ENCODE assay signal across 36 cellular contexts in genomic region chr9:129227843-129228189, GRCh38.
"Had no signal": no experiment of that assay in that cellular context is flagged by ENCODE, and none has a peak within 500 bp of the region (broad histone marks: within the 10 kb centered on the region; RNA-seq: fewer than 3 reads in every experiment).

No MANE protein-coding gene starts in this region.

- H3K27ac ChIP-seq: ascending aorta, cardiac muscle cell, esophagus muscularis mucosa, foreskin keratinocyte, gastrocnemius medialis, heart left ventricle, VCaP had no signal

- H3K4me1 ChIP-seq: ascending aorta, breast epithelium, gastrocnemius medialis had no signal

- H3K4me3 Mint-ChIP-seq: activated CD4-positive, alpha-beta memory T cell treated with anti-CD3 and anti-CD28 coated beads, Interleukin-2, amount 10 ng/mL, durations not matched to agents 7 days and 5 days; activated CD4-positive, alpha-beta T cell treated with anti-CD3 and anti-CD28 coated beads, Interleukin-2, amount 10 ng/mL, durations not matched to agents 7 days and 5 days; activated naive CD4-positive, alpha-beta T cell treated with anti-CD3 and anti-CD28 coated beads, Interleukin-2, amount 10 ng/mL, durations not matched to agents 7 days and 5 days; activated naive CD8-positive, alpha-beta T cell treated with anti-CD3 and anti-CD28 coated beads, Interleukin-2, amount 10 ng/mL, durations not matched to agents 7 days and 5 days; activated T-cell treated with anti-CD3 and anti-CD28 coated beads, Interleukin-2, amount 50 U/mL, for 24 hours; activated T-cell treated with anti-CD3 and anti-CD28 coated beads, Interleukin-2, amount 50 U/mL, for 72 hours; brain; effector memory CD8-positive, alpha-beta T cell; T-helper 17 cell; T-helper 2 cell treated with Interferon-gamma antibody and Interleukin-4, amounts not matched to agents 5 μg/mL and 100 μg/mL, for 36 hours; WTC11 had no signal

- H3K4me3 ChIP-seq: ascending aorta, breast epithelium, cardiac muscle cell, esophagus muscularis mucosa, gastrocnemius medialis, heart left ventricle had no signal

- H3K27ac Mint-ChIP-seq: activated CD4-positive, alpha-beta memory T cell treated with anti-CD3 and anti-CD28 coated beads, Interleukin-2, amount 10 ng/mL, durations not matched to agents 7 days and 5 days; activated CD4-positive, alpha-beta T cell treated with anti-CD3 and anti-CD28 coated beads, Interleukin-2, amount 10 ng/mL, durations not matched to agents 7 days and 5 days; activated naive CD4-positive, alpha-beta T cell treated with anti-CD3 and anti-CD28 coated beads, Interleukin-2, amount 10 ng/mL, durations not matched to agents 7 days and 5 days; activated naive CD4-positive, alpha-beta T cell treated with anti-CD3 and anti-CD28 coated beads, Interleukin-2, amount 50 U/mL, for 72 hours; activated naive CD8-positive, alpha-beta T cell treated with anti-CD3 and anti-CD28 coated beads, Interleukin-2, amount 10 ng/mL, durations not matched to agents 7 days and 5 days; activated T-cell treated with anti-CD3 and anti-CD28 coated beads, Interleukin-2, amount 50 U/mL, for 24 hours; activated T-cell treated with anti-CD3 and anti-CD28 coated beads, Interleukin-2, amount 50 U/mL, for 72 hours; effector memory CD8-positive, alpha-beta T cell; T-helper 17 cell; T-helper 2 cell treated with Interferon-gamma antibody and Interleukin-4, amounts not matched to agents 5 μg/mL and 100 μg/mL, for 36 hours; WTC11 had no signal

- H3K27me3 Mint-ChIP-seq: activated CD4-positive, alpha-beta memory T cell treated with anti-CD3 and anti-CD28 coated beads, Interleukin-2, amount 10 ng/mL, durations not matched to agents 7 days and 5 days; activated CD4-positive, alpha-beta T cell treated with anti-CD3 and anti-CD28 coated beads, Interleukin-2, amount 10 ng/mL, durations not matched to agents 7 days and 5 days; activated naive CD8-positive, alpha-beta T cell treated with anti-CD3 and anti-CD28 coated beads, Interleukin-2, amount 10 ng/mL, durations not matched to agents 7 days and 5 days; activated T-cell treated with anti-CD3 and anti-CD28 coated beads, Interleukin-2, amount 50 U/mL, for 24 hours; effector memory CD8-positive, alpha-beta T cell; T-helper 17 cell had no signal

- DNase-seq: activated CD4-positive, alpha-beta memory T cell treated with anti-CD3 and anti-CD28 coated beads, Interleukin-2, amount 10 ng/mL, durations not matched to agents 7 days and 5 days; activated CD4-positive, alpha-beta T cell treated with anti-CD3 and anti-CD28 coated beads for 1 hour; activated CD4-positive, alpha-beta T cell treated with anti-CD3 and anti-CD28 coated beads for 4 hours; activated CD4-positive, alpha-beta T cell treated with anti-CD3 and anti-CD28 coated beads, Interleukin-2, amount 10 ng/mL, durations not matched to agents 7 days and 5 days; activated CD4-positive, alpha-beta T cell treated with anti-CD3 and anti-CD28 coated beads, Interleukin-2, amount 50 U/mL, for 4 hours; activated CD8-positive, alpha-beta memory T cell treated with anti-CD3 and anti-CD28 coated beads, Interleukin-2, amount 50 U/mL, for 48 hours; activated gamma-delta T cell; activated naive CD4-positive, alpha-beta T cell; activated naive CD4-positive, alpha-beta T cell treated with anti-CD3 and anti-CD28 coated beads, Interleukin-2, amount 10 ng/mL, durations not matched to agents 7 days and 5 days; activated naive CD8-positive, alpha-beta T cell treated with anti-CD3 and anti-CD28 coated beads, Interleukin-2, amount 10 ng/mL, durations not matched to agents 7 days and 5 days; activated T-cell treated with anti-CD3 and anti-CD28 coated beads for 4 hours; activated T-cell treated with anti-CD3 and anti-CD28 coated beads, Interleukin-2, amount 50 U/mL, for 24 hours; activated T-cell treated with anti-CD3 and anti-CD28 coated beads, Interleukin-2, amount 50 U/mL, for 72 hours; central memory CD4-positive, alpha-beta T cell; cortex of kidney; dermis blood vessel endothelial cell; effector CD4-positive, alpha-beta T cell; effector memory CD8-positive, alpha-beta T cell; erythroblast; foreskin keratinocyte; gastrocnemius medialis; glutamatergic neuron; T-helper 1 cell; T-helper 17 cell; T1000 had no signal

- H3K36me3 ChIP-seq: ascending aorta, breast epithelium, cardiac muscle cell, esophagus muscularis mucosa, gastrocnemius medialis, heart left ventricle had no signal

- H3K36me3 Mint-ChIP-seq: activated naive CD4-positive, alpha-beta T cell treated with anti-CD3 and anti-CD28 coated beads, Interleukin-2, amount 10 ng/mL, durations not matched to agents 7 days and 5 days; activated naive CD4-positive, alpha-beta T cell treated with anti-CD3 and anti-CD28 coated beads, Interleukin-2, amount 50 U/mL, for 72 hours; brain; WTC11 had no signal

- H3K27me3 ChIP-seq: ascending aorta, breast epithelium, cardiac muscle cell, esophagus muscularis mucosa, foreskin keratinocyte, gastrocnemius medialis, heart left ventricle had no signal

- FAIRE-seq: colon had no signal

- H3K9me3 ChIP-seq: ascending aorta, breast epithelium, esophagus muscularis mucosa, gastrocnemius medialis, heart left ventricle had no signal

- ATAC-seq: activated naive CD4-positive, alpha-beta T cell treated with anti-CD3 and anti-CD28 coated beads, Interleukin-2, amount 50 U/mL, for 72 hours; activated T-cell treated with anti-CD3 and anti-CD28 coated beads, Interleukin-2, amount 50 U/mL, for 72 hours; effector memory CD8-positive, alpha-beta T cell; foreskin keratinocyte; gastrocnemius medialis; heart left ventricle; T-helper 17 cell; WTC11 had no signal

- H3K9me3 Mint-ChIP-seq: activated CD4-positive, alpha-beta memory T cell treated with anti-CD3 and anti-CD28 coated beads, Interleukin-2, amount 10 ng/mL, durations not matched to agents 7 days and 5 days; WTC11 had no signal
